15 cellular contexts compared by ENCODE assay signal in genomic region chr1:155137550-155137949, GRCh38. TPM values are rescaled to one million over a fixed set of nuclear protein-coding genes. Genes with fewer than 3 reads are reported as not detected.
A peak's percentile ranks its signal among the peaks of the same experiment; 100 is the strongest.
DNase-seq lines count a peak whose midpoint lies in the region; ATAC-seq and TF ChIP-seq lines count a peak whose summit lies in the region.
"Had no signal": no experiment of that assay in that cellular context is flagged by ENCODE, and none has a peak within 500 bp of the region (broad histone marks: within the 10 kb centered on the region; RNA-seq: fewer than 3 reads in every experiment).

No MANE protein-coding gene starts in this region.

- no peak for DNase-seq in CD4-positive, alpha-beta memory T cell
- DNase-seq in activated naive CD8-positive, alpha-beta T cell treated with anti-CD3 and anti-CD28 coated beads, Interleukin-2, amount 10 ng/mL, durations not matched to agents 7 days and 5 days = no peak
- DNase-seq in naive B cell (no peak), vagina (ENCODE audit: extremely low spot score in 2 of 2) (no peak), ecto neural progenitor cell (ENCODE audit: low spot score) (no peak)
- DNase-seq: central memory CD4-positive, alpha-beta T cell; DMS153; KG1; lower lobe of right lung; NCI-H2171 had no signal

- intact Hi-C loops in CD4-positive, alpha-beta memory T cell (cut with micrococcal nuclease) = loop anchor here (5.0 kb wide), 1 partner anchor 50 kb away; no protein-coding TSS in a partner anchor
- intact Hi-C loops in vagina (cut with DNase I) = no loop called here

- no peak for TF ChIP-seq CTCF in vagina (IDR thresholded peaks at IDR 0.05)

- TF ChIP-seq POLR2A in vagina (IDR thresholded peaks at IDR 0.05) = no peak

- H3K27ac ChIP-seq in CD4-positive, alpha-beta memory T cell (ENCODE audit: low read depth, low read length) = peak overlapping the region; percentile 97
- H3K27ac ChIP-seq in vagina = no peak overlapping the region

- POLR2A ChIA-PET in CD4-positive, alpha-beta memory T cell (lab: Charles Lee; ENCODE audit: partially characterized antibody) = interaction anchor here (0.7 to 4.0 kb wide), 2 partner anchors 36 to 52 kb away, joined by 3 to 35 read pairs; partner anchors contain the start of genes KRTCAP2 and TRIM46
- POLR2A ChIA-PET in activated naive CD8-positive, alpha-beta T cell treated with anti-CD3 and anti-CD28 coated beads, Interleukin-2, amount 10 ng/mL, durations not matched to agents 7 days and 5 days (lab: Charles Lee) = interaction anchor here (0.9 to 1.1 kb wide), 2 partner anchors 52 to 114 kb away, joined by 3 read pairs; no protein-coding TSS in a partner anchor

- no peaks in the 10 kb centered on the region for H3K9me3 Mint-ChIP-seq in CD4-positive, alpha-beta memory T cell
- H3K9me3 Mint-ChIP-seq in IgD-negative memory B cell (no peaks in the 10 kb centered on the region), naive B cell (no peaks in the 10 kb centered on the region)
- H3K9me3 Mint-ChIP-seq in activated naive CD8-positive, alpha-beta T cell treated with anti-CD3 and anti-CD28 coated beads, Interleukin-2, amount 10 ng/mL, durations not matched to agents 7 days and 5 days = no peaks in the 10 kb centered on the region

- H3K4me3 Mint-ChIP-seq in CD4-positive, alpha-beta memory T cell = peak overlapping the region; percentile 59 to 99 (median 98)
- H3K4me3 Mint-ChIP-seq in IgD-negative memory B cell (peak overlapping the region in 3 of 4 donors; percentile 95 to 99 (median 96)), naive B cell (peak overlapping the region; percentile 69 to 100 (median 98))
- H3K4me3 Mint-ChIP-seq in activated naive CD8-positive, alpha-beta T cell treated with anti-CD3 and anti-CD28 coated beads, Interleukin-2, amount 10 ng/mL, durations not matched to agents 7 days and 5 days = peak overlapping the region; percentile 91

- H3K27ac Mint-ChIP-seq in CD4-positive, alpha-beta memory T cell = peak overlapping the region in 6 of 7 donors; percentile 45 to 100 (median 98)
- H3K27ac Mint-ChIP-seq in IgD-negative memory B cell = peak overlapping the region in 1 of 3 donors; percentile 97
- H3K27ac Mint-ChIP-seq in activated naive CD8-positive, alpha-beta T cell treated with anti-CD3 and anti-CD28 coated beads, Interleukin-2, amount 10 ng/mL, durations not matched to agents 7 days and 5 days = peak overlapping the region; percentile 95
- H3K27ac Mint-ChIP-seq in naive B cell = peak overlapping the region in 5 of 6 donors; percentile 39 to 100 (median 99)

- CTCF ChIA-PET in CD4-positive, alpha-beta memory T cell (lab: Charles Lee; ENCODE audit: partially characterized antibody) = interaction anchor here (0.6 to 4.2 kb wide), 7 partner anchors 30 to 143 kb away, joined by 3 to 27 read pairs (median 3); partner anchors contain the start of gene KRTCAP2

- ATAC-seq in activated naive CD8-positive, alpha-beta T cell treated with anti-CD3 and anti-CD28 coated beads, Interleukin-2, amount 10 ng/mL, durations not matched to agents 7 days and 5 days (ENCODE audit: low read depth) = no peak
- ATAC-seq in naive B cell (ENCODE audit: low read depth in 2 of 2) = no peak
- ATAC-seq in HG03039 (IDR thresholded peaks at IDR 0.05; ENCODE audit: unreplicated experiment) = no peak
- ATAC-seq in HG03571 (IDR thresholded peaks at IDR 0.05; ENCODE audit: unreplicated experiment) = no peak
- ATAC-seq: gastroesophageal sphincter, lower lobe of right lung, sciatic nerve had no signal

- no peaks in the 10 kb centered on the region for H3K36me3 ChIP-seq in CD4-positive, alpha-beta memory T cell (ENCODE audit: insufficient read depth, low read length)
- H3K36me3 ChIP-seq in vagina = peaks cover 0 to 20% of the 10 kb centered on the region in 2 donors

- peaks cover 37% of the 10 kb centered on the region for H3K4me1 ChIP-seq in CD4-positive, alpha-beta memory T cell (ENCODE audit: insufficient read depth, low read length)
- H3K4me1 ChIP-seq in vagina = peaks cover 60% of the 10 kb centered on the region

- H3K27me3 Mint-ChIP-seq in CD4-positive, alpha-beta memory T cell = peaks cover 0 to 2% of the 10 kb centered on the region in 2 donors
- H3K27me3 Mint-ChIP-seq in IgD-negative memory B cell = no peaks in the 10 kb centered on the region
- peaks cover 3% of the 10 kb centered on the region for H3K27me3 Mint-ChIP-seq in activated naive CD8-positive, alpha-beta T cell treated with anti-CD3 and anti-CD28 coated beads, Interleukin-2, amount 10 ng/mL, durations not matched to agents 7 days and 5 days
- no peaks in the 10 kb centered on the region for H3K27me3 Mint-ChIP-seq in naive B cell

- no peak overlapping the region for H3K4me3 ChIP-seq in CD4-positive, alpha-beta memory T cell (ENCODE audit: low read length in 2 of 2)
- H3K4me3 ChIP-seq in vagina = no peak overlapping the region

- no peaks in the 10 kb centered on the region for H3K27me3 ChIP-seq in CD4-positive, alpha-beta memory T cell (ENCODE audit: insufficient read depth, low read length)
- H3K27me3 ChIP-seq in vagina = no peaks in the 10 kb centered on the region
- H3K27me3 ChIP-seq: gastroesophageal sphincter had no signal

- H3K36me3 Mint-ChIP-seq in CD4-positive, alpha-beta memory T cell = peaks cover 0 to 15% of the 10 kb centered on the region in 2 donors
- H3K36me3 Mint-ChIP-seq in IgD-negative memory B cell (no peaks in the 10 kb centered on the region), naive B cell (peaks cover 0 to 7% of the 10 kb centered on the region in 2 donors)
- H3K36me3 Mint-ChIP-seq in activated naive CD8-positive, alpha-beta T cell treated with anti-CD3 and anti-CD28 coated beads, Interleukin-2, amount 10 ng/mL, durations not matched to agents 7 days and 5 days = peaks cover 9% of the 10 kb centered on the region

- peaks cover 25 to 61% (median 46%) of the 10 kb centered on the region in 4 donors for H3K4me1 Mint-ChIP-seq in CD4-positive, alpha-beta memory T cell
- H3K4me1 Mint-ChIP-seq in IgD-negative memory B cell (peaks cover 27 to 30% (median 27%) of the 10 kb centered on the region in 3 donors), naive B cell (peaks cover 40 to 57% (median 53%) of the 10 kb centered on the region in 3 donors)
- peaks cover 28% of the 10 kb centered on the region for H3K4me1 Mint-ChIP-seq in activated naive CD8-positive, alpha-beta T cell treated with anti-CD3 and anti-CD28 coated beads, Interleukin-2, amount 10 ng/mL, durations not matched to agents 7 days and 5 days

- H3K9me3 ChIP-seq in CD4-positive, alpha-beta memory T cell (ENCODE audit: control insufficient read depth in 1 of 2, low read length in 2 of 2) = no peaks in the 10 kb centered on the region
- H3K9me3 ChIP-seq in vagina = no peaks in the 10 kb centered on the region
- H3K9me3 ChIP-seq: gastroesophageal sphincter, lower lobe of right lung had no signal

RNA-seq across cellular contexts. Expression of gene SLC50A1, which starts 1.9 kb away (rescaled TPM):
- 10 to 100 TPM; 20.1 to 22.8 TPM for total RNA-seq in CD4-positive, alpha-beta memory T cell
- 10 to 100 TPM; 50.3 to 91.7 TPM for polyA plus RNA-seq in CD4-positive, alpha-beta memory T cell
- 72.9 TPM for polyA plus RNA-seq in IgD-negative memory B cell
- 10 to 100 TPM; 40.7 to 45.0 TPM for total RNA-seq in activated naive CD8-positive, alpha-beta T cell treated with anti-CD3 and anti-CD28 coated beads, Interleukin-2, amount 10 ng/mL, durations not matched to agents 7 days and 5 days
- polyA plus RNA-seq in naive B cell (ENCODE audit: low read depth in 6 of 6) = 100 to 1,000 TPM; 152 to 273 (median 201) TPM
- 11.8 TPM for total RNA-seq in vagina

RNA-seq across cellular contexts. Expression of gene DPM3, which starts 2.8 kb away (rescaled TPM):
- total RNA-seq in CD4-positive, alpha-beta memory T cell = 10 to 100 TPM; 51.6 to 53.6 TPM
- polyA plus RNA-seq in CD4-positive, alpha-beta memory T cell = 100 to 1,000 TPM; 101 to 119 TPM
- polyA plus RNA-seq in IgD-negative memory B cell (83.9 TPM), naive B cell (ENCODE audit: low read depth in 6 of 6) (100 to 1,000 TPM in 1 of 6 donors, 10 to 100 TPM in 5; 77.4 to 100 (median 90.5) TPM)
- 10 to 100 TPM; 60.0 to 71.1 TPM for total RNA-seq in activated naive CD8-positive, alpha-beta T cell treated with anti-CD3 and anti-CD28 coated beads, Interleukin-2, amount 10 ng/mL, durations not matched to agents 7 days and 5 days
- total RNA-seq in vagina = 114 TPM

RNA-seq across cellular contexts. Expression of gene EFNA1, which starts 9.9 kb away (rescaled TPM):
- total RNA-seq in CD4-positive, alpha-beta memory T cell = 1 to 10 TPM; 1.2 to 1.9 TPM
- polyA plus RNA-seq in CD4-positive, alpha-beta memory T cell = 1 to 10 TPM in 1 of 2 donors, under 1 TPM in 1; 0.84 to 2.0 TPM
- polyA plus RNA-seq in IgD-negative memory B cell (not detected), naive B cell (ENCODE audit: low read depth in 6 of 6) (under 1 TPM in 3 of 6 donors, not detected in 3; 0.18 to 0.82 (median 0.56) TPM)
- under 1 TPM; 0.25 to 0.48 TPM for total RNA-seq in activated naive CD8-positive, alpha-beta T cell treated with anti-CD3 and anti-CD28 coated beads, Interleukin-2, amount 10 ng/mL, durations not matched to agents 7 days and 5 days
- 57.9 TPM for total RNA-seq in vagina

RNA-seq across cellular contexts. Expression of gene KRTCAP2, which starts 35.6 kb away (rescaled TPM):
- total RNA-seq in CD4-positive, alpha-beta memory T cell = 100 to 1,000 TPM; 173 to 180 TPM
- polyA plus RNA-seq in CD4-positive, alpha-beta memory T cell = 100 to 1,000 TPM; 469 to 488 TPM
- polyA plus RNA-seq in IgD-negative memory B cell (420 TPM), naive B cell (ENCODE audit: low read depth in 6 of 6) (100 to 1,000 TPM; 340 to 379 (median 354) TPM)
- total RNA-seq in activated naive CD8-positive, alpha-beta T cell treated with anti-CD3 and anti-CD28 coated beads, Interleukin-2, amount 10 ng/mL, durations not matched to agents 7 days and 5 days = 100 to 1,000 TPM; 146 to 170 TPM
- 117 TPM for total RNA-seq in vagina

RNA-seq across cellular contexts. Expression of gene TRIM46, which starts 36.1 kb away (rescaled TPM):
- total RNA-seq in CD4-positive, alpha-beta memory T cell = 1 to 10 TPM; 8.4 to 8.5 TPM
- 1 to 10 TPM; 1.6 to 3.6 TPM for polyA plus RNA-seq in CD4-positive, alpha-beta memory T cell
- polyA plus RNA-seq in IgD-negative memory B cell = 0.14 TPM
- 10 to 100 TPM; 12.4 to 13.4 TPM for total RNA-seq in activated naive CD8-positive, alpha-beta T cell treated with anti-CD3 and anti-CD28 coated beads, Interleukin-2, amount 10 ng/mL, durations not matched to agents 7 days and 5 days
- polyA plus RNA-seq in naive B cell (ENCODE audit: low read depth in 6 of 6) = under 1 TPM in 2 of 6 donors, not detected in 4; 0.13 to 0.35 TPM
- 2.7 TPM for total RNA-seq in vagina

Comparison
In these comparisons a context has a peak if more than half of its experiments do, and no peak if none do; other contexts are left out.
1. RNA of gene EFNA1, which starts 9.9 kb away (total RNA-seq): 57.9 TPM in vagina (single experiment); 1.2 to 1.9 TPM in CD4-positive, alpha-beta memory T cell and 0.25 to 0.48 TPM in activated naive CD8-positive, alpha-beta T cell treated with anti-CD3 and anti-CD28 coated beads, Interleukin-2, amount 10 ng/mL, durations not matched to agents 7 days and 5 days; every median in the first group is over 10 times any median in the second.
2. Peak in every context shown above with its lines, with median percentiles within 50 percentile points of each other: H3K4me3 Mint-ChIP-seq.